22 cellular contexts compared by ENCODE assay signal in genomic region chr2:159684796-159685195, GRCh38. TPM values are rescaled to one million over a fixed set of nuclear protein-coding genes. Genes with fewer than 3 reads are reported as not detected.
DNase-seq lines count a peak whose midpoint lies in the region; ATAC-seq and TF ChIP-seq lines count a peak whose summit lies in the region.
"Had no signal": no experiment of that assay in that cellular context is flagged by ENCODE, and none has a peak within 500 bp of the region (broad histone marks: within the 10 kb centered on the region; RNA-seq: fewer than 3 reads in every experiment).

No MANE protein-coding gene starts in this region.

- H3K27ac Mint-ChIP-seq in natural killer cell = no peak overlapping the region
- H3K27ac Mint-ChIP-seq: activated CD4-positive, alpha-beta T cell treated with anti-CD3 and anti-CD28 coated beads, Interleukin-2, amount 10 ng/mL, durations not matched to agents 7 days and 5 days; activated T-cell treated with anti-CD3 and anti-CD28 coated beads, Interleukin-2, amount 50 U/mL, for 24 hours; IgD-negative memory B cell; T-helper 2 cell treated with Interferon-gamma antibody and Interleukin-4, amounts not matched to agents 5 μg/mL and 100 μg/mL, for 36 hours had no signal

- TF ChIP-seq CTCF in AG04450 (IDR thresholded peaks at IDR 0.05; ENCODE audit: low read depth, low read length) (no peak), natural killer cell (IDR thresholded peaks at IDR 0.05) (no peak)

- no peak overlapping the region for H3K4me3 ChIP-seq in AG04450 (ENCODE audit: low read depth, low read length)
- H3K4me3 ChIP-seq: thyroid gland had no signal

- DNase-seq in AG04450 (ENCODE audit: low read depth, low spot score) = peak; percentile 13
- DNase-seq in HT1080 (ENCODE audit: low read depth) = peak; percentile 73
- DNase-seq in astrocyte of the hippocampus (ENCODE audit: low read depth, low spot score) = peak; percentile 53
- peak; percentile 51 for DNase-seq in hepatic stellate cell (ENCODE audit: low spot score)
- no peak for DNase-seq in sciatic nerve (ENCODE audit: low spot score)
- DNase-seq in natural killer cell = no peak
- DNase-seq in cardiac septum (ENCODE audit: low spot score) = no peak
- DNase-seq: activated CD4-positive, alpha-beta T cell treated with anti-CD3 and anti-CD28 coated beads, Interleukin-2, amount 10 ng/mL, durations not matched to agents 7 days and 5 days; activated T-cell treated with anti-CD3 and anti-CD28 coated beads, Interleukin-2, amount 50 U/mL, for 24 hours; amygdala; BE2C; effector CD4-positive, alpha-beta T cell; head of caudate nucleus; left colon; NCI-H1417; NCI-H526 treated with DMSO at 0.1 percent for 48 hours; RPMI8226; stimulated activated CD4-positive, alpha-beta T cell treated with anti-CD3 and anti-CD28 coated beads, Interleukin-1b, Interleukin-23, amount 100 ng/mL, for 48 hours; thyroid gland had no signal

- H3K9me3 Mint-ChIP-seq in natural killer cell = no peaks in the 10 kb centered on the region
- H3K9me3 Mint-ChIP-seq: activated CD4-positive, alpha-beta T cell treated with anti-CD3 and anti-CD28 coated beads, Interleukin-2, amount 10 ng/mL, durations not matched to agents 7 days and 5 days; activated T-cell treated with anti-CD3 and anti-CD28 coated beads, Interleukin-2, amount 50 U/mL, for 24 hours; IgD-negative memory B cell; T-helper 2 cell treated with Interferon-gamma antibody and Interleukin-4, amounts not matched to agents 5 μg/mL and 100 μg/mL, for 36 hours had no signal

- ATAC-seq in sciatic nerve (no peak), natural killer cell (no peak), GM18907 (IDR thresholded peaks at IDR 0.05; ENCODE audit: unreplicated experiment) (no peak)
- ATAC-seq: left colon had no signal

- POLR2A ChIA-PET in AG04450 (lab: Yijun Ruan, JAX) = interaction anchor here (0.6 kb wide), 1 partner anchor 399 kb away, joined by 3 read pairs; no protein-coding TSS in a partner anchor

- no peaks in the 10 kb centered on the region for H3K27me3 ChIP-seq in AG04450 (ENCODE audit: control insufficient read depth, insufficient read depth, low read length)
- H3K27me3 ChIP-seq: BE2C, thyroid gland had no signal

- H3K27me3 Mint-ChIP-seq in natural killer cell (ENCODE audit: low read depth in 2 of 2) = no peaks in the 10 kb centered on the region
- H3K27me3 Mint-ChIP-seq: activated CD4-positive, alpha-beta T cell treated with anti-CD3 and anti-CD28 coated beads, Interleukin-2, amount 10 ng/mL, durations not matched to agents 7 days and 5 days; activated T-cell treated with anti-CD3 and anti-CD28 coated beads, Interleukin-2, amount 50 U/mL, for 24 hours; IgD-negative memory B cell had no signal

- H3K9me3 ChIP-seq in AG04450 (ENCODE audit: control insufficient read depth, insufficient read depth, low read length) = no peaks in the 10 kb centered on the region
- H3K9me3 ChIP-seq: BE2C, thyroid gland had no signal

- intact Hi-C loops in sciatic nerve (cut with DNase I) (no loop called here), natural killer cell (cut with micrococcal nuclease) (no loop called here), cardiac septum (cut with DNase I) (no loop called here)

- CTCF ChIA-PET in AG04450 (lab: Charles Lee) = no interaction called here

- H3K27ac ChIP-seq in AG04450 (ENCODE audit: low read depth, low read length) = no peak overlapping the region
- H3K27ac ChIP-seq: thyroid gland had no signal

- no peaks in the 10 kb centered on the region for H3K4me1 Mint-ChIP-seq in natural killer cell
- H3K4me1 Mint-ChIP-seq: activated CD4-positive, alpha-beta T cell treated with anti-CD3 and anti-CD28 coated beads, Interleukin-2, amount 10 ng/mL, durations not matched to agents 7 days and 5 days had no signal

- no peaks in the 10 kb centered on the region for H3K36me3 Mint-ChIP-seq in natural killer cell

- no peak overlapping the region for H3K4me3 Mint-ChIP-seq in natural killer cell
- H3K4me3 Mint-ChIP-seq: activated CD4-positive, alpha-beta T cell treated with anti-CD3 and anti-CD28 coated beads, Interleukin-2, amount 10 ng/mL, durations not matched to agents 7 days and 5 days; activated T-cell treated with anti-CD3 and anti-CD28 coated beads, Interleukin-2, amount 50 U/mL, for 24 hours; IgD-negative memory B cell; T-helper 2 cell treated with Interferon-gamma antibody and Interleukin-4, amounts not matched to agents 5 μg/mL and 100 μg/mL, for 36 hours had no signal

RNA-seq across cellular contexts. Expression of gene MARCHF7, which starts 27.5 kb away (rescaled TPM):
- 68.6 and 76.1 TPM in 2 replicates for polyA plus RNA-seq in AG04450 (2011; rRNA removed)
- polyA minus RNA-seq in AG04450 (2011; rRNA and poly(A)+ RNA removed) = 42.9 and 64.9 TPM in 2 replicates
- 80.3 and 84.1 TPM in 2 replicates for total RNA-seq in HT1080 (2014; rRNA removed; shearing (Covaris generic))
- 77.1 and 96.7 TPM in 2 replicates for polyA plus RNA-seq in HT1080 (2015; cell fraction: cytosol; rRNA removed)
- 235 and 261 TPM in 2 replicates for polyA plus RNA-seq in HT1080 (2015; cell fraction: nucleus; rRNA removed)
- total RNA-seq in sciatic nerve (92.2 TPM), natural killer cell (10 to 100 TPM; 60.5 to 96.5 (median 66.8) TPM), cardiac septum (86.5 TPM)

Comparison
In these comparisons a context has a peak if more than half of its experiments do, and no peak if none do; other contexts are left out.
1. DNase-seq: peak in AG04450 (single experiment), HT1080 (single experiment), astrocyte of the hippocampus (single experiment) and hepatic stellate cell (single experiment); none in sciatic nerve (single experiment), natural killer cell (single experiment) and cardiac septum (single experiment).